In the genomic region with DNA sequence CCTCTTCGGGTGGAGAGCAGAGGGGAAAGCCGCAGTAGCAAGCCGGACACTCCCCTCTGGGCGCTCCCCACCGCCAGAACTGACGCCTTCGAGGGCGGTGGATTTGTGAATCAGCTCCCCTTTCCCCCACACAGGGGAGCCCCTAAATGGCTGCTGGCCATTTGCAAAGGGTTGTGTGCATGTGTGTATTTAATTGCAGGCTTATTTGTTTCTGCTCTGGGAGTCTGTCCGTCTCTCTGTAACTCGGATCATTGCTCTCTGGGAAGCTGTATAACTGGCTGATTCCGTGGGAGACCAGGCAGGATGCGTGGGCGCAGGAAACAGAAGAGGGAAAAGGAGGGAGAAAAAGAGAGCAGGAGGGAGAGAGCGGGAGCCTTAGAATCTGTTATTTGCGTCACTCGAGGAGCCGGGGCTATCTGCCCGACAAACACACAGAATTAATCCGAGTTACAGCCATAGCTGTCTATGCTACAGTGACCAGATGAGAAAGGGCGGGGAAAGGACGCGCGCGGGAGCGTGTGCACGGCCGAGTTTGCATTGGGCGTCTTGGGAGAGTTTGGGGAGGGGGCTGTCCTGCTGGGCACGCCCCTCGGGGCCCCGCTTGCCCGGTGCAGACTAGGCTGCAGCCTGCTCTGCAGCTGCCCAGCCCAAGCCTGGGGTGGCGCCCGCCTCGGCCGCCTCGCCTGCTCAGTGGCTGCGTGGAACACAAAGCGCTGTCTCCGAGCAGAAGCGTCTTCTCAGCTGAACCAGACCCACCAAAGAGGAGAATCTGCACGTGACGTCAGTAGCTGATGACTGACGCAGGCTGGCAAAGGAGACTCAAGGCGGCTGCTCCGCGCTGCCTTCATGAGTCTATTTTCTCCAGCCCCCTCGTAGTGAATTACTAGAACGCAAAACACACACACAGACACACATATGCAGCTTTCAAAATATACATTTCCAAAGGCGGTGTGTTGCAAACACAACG, we compare ENCODE assay signal across 8 cellular contexts.
DNase-seq lines count a peak whose midpoint lies in the region; ATAC-seq and TF ChIP-seq lines count a peak whose summit lies in the region.

No MANE protein-coding gene starts in this region.

- no peaks in the 10 kb centered on the region for H3K9me3 Mint-ChIP-seq in activated CD8-positive, alpha-beta memory T cell treated with anti-CD3 and anti-CD28 coated beads, Interleukin-2, amount 10 ng/mL, durations not matched to agents 7 days and 5 days (ENCODE audit: low read depth)
- H3K9me3 Mint-ChIP-seq in osteocyte (ENCODE audit: unreplicated experiment): no peaks in the 10 kb centered on the region

- peaks cover 95% of the 10 kb centered on the region for H3K27me3 Mint-ChIP-seq in activated CD8-positive, alpha-beta memory T cell treated with anti-CD3 and anti-CD28 coated beads, Interleukin-2, amount 10 ng/mL, durations not matched to agents 7 days and 5 days
- peaks cover 92% of the 10 kb centered on the region for H3K27me3 Mint-ChIP-seq in osteocyte (ENCODE audit: unreplicated experiment)

- H3K4me3 Mint-ChIP-seq in activated CD8-positive, alpha-beta memory T cell treated with anti-CD3 and anti-CD28 coated beads, Interleukin-2, amount 10 ng/mL, durations not matched to agents 7 days and 5 days: no peak overlapping the region
- peak overlapping the region; percentile 63 for H3K4me3 Mint-ChIP-seq in osteocyte (ENCODE audit: unreplicated experiment)

- ATAC-seq in activated CD8-positive, alpha-beta memory T cell treated with anti-CD3 and anti-CD28 coated beads, Interleukin-2, amount 10 ng/mL, durations not matched to agents 7 days and 5 days: no peak
- ATAC-seq in GM21367 (IDR thresholded peaks at IDR 0.05; ENCODE audit: unreplicated experiment): no peak
- ATAC-seq in HG03457 (IDR thresholded peaks at IDR 0.05; ENCODE audit: unreplicated experiment): no peak

- peak overlapping the region; percentile 25 for H3K4me3 ChIP-seq in fibroblast of villous mesenchyme (ENCODE audit: low read depth, low read length)

- H3K27ac Mint-ChIP-seq in activated CD8-positive, alpha-beta memory T cell treated with anti-CD3 and anti-CD28 coated beads, Interleukin-2, amount 10 ng/mL, durations not matched to agents 7 days and 5 days: peak overlapping the region; percentile 53
- H3K27ac Mint-ChIP-seq in osteocyte (ENCODE audit: unreplicated experiment): no peak overlapping the region

- CTCF ChIA-PET in activated CD8-positive, alpha-beta memory T cell treated with anti-CD3 and anti-CD28 coated beads, Interleukin-2, amount 10 ng/mL, durations not matched to agents 7 days and 5 days (lab: Charles Lee): interaction anchor here (1.4 to 2.7 kb wide), 3 partner anchors 8 to 276 kb away, joined by 4 to 9 read pairs (median 6); no protein-coding TSS in a partner anchor

- in situ Hi-C loops in SK-MEL-5 (cut with HindIII; ENCODE audit: low pct_unique_long_range_greater_than_20kb, low sequenced_read_pairs): no loop called here

- no peak for TF ChIP-seq CTCF in fibroblast of villous mesenchyme (IDR thresholded peaks at IDR 0.05; ENCODE audit: insufficient read depth, low read depth, low read length)
- TF ChIP-seq CTCF in osteocyte (IDR thresholded peaks at IDR 0.05): no peak

- no peak for DNase-seq in activated CD8-positive, alpha-beta memory T cell treated with anti-CD3 and anti-CD28 coated beads, Interleukin-2, amount 10 ng/mL, durations not matched to agents 7 days and 5 days
- DNase-seq in activated CD8-positive, alpha-beta memory T cell treated with anti-CD3 and anti-CD28 coated beads, Interleukin-2, amount 50 U/mL, for 4 hours: no peak
- DNase-seq in SK-MEL-5 (ENCODE audit: low read depth, low spot score): peak; percentile 69
- peak; percentile 50 for DNase-seq in fibroblast of villous mesenchyme (ENCODE audit: low read depth)
- peak; percentile 82 for DNase-seq in osteocyte (ENCODE audit: extremely low spot score, unreplicated experiment)
- no peak for DNase-seq in activated gamma-delta T cell (lab: John Stamatoyannopoulos, UW)

- H3K4me1 Mint-ChIP-seq in activated CD8-positive, alpha-beta memory T cell treated with anti-CD3 and anti-CD28 coated beads, Interleukin-2, amount 10 ng/mL, durations not matched to agents 7 days and 5 days: peaks cover 20% of the 10 kb centered on the region
- H3K4me1 Mint-ChIP-seq in osteocyte (ENCODE audit: unreplicated experiment): peaks cover 36% of the 10 kb centered on the region

- peaks cover 3% of the 10 kb centered on the region for H3K36me3 Mint-ChIP-seq in activated CD8-positive, alpha-beta memory T cell treated with anti-CD3 and anti-CD28 coated beads, Interleukin-2, amount 10 ng/mL, durations not matched to agents 7 days and 5 days
- H3K36me3 Mint-ChIP-seq in osteocyte (ENCODE audit: unreplicated experiment): no peaks in the 10 kb centered on the region

Comparison
In these comparisons a context has a peak if more than half of its experiments do, and no peak if none do; other contexts are left out.
1. DNase-seq: peak in SK-MEL-5 (single experiment), fibroblast of villous mesenchyme (single experiment) and osteocyte (single experiment); none in activated CD8-positive, alpha-beta memory T cell treated with anti-CD3 and anti-CD28 coated beads, Interleukin-2, amount 10 ng/mL, durations not matched to agents 7 days and 5 days (single experiment), activated CD8-positive, alpha-beta memory T cell treated with anti-CD3 and anti-CD28 coated beads, Interleukin-2, amount 50 U/mL, for 4 hours (single experiment) and activated gamma-delta T cell (single experiment).